Comparison of ENCODE assay signal across 18 cellular contexts in genomic region chr17:48513097-48513496, GRCh38. TPM values are rescaled to one million over a fixed set of nuclear protein-coding genes. Genes with fewer than 3 reads are reported as not detected.
A peak's percentile ranks its signal among the peaks of the same experiment; 100 is the strongest.
DNase-seq lines count a peak whose midpoint lies in the region; ATAC-seq and TF ChIP-seq lines count a peak whose summit lies in the region.
"Had no signal": no experiment of that assay in that cellular context is flagged by ENCODE, and none has a peak within 500 bp of the region (broad histone marks: within the 10 kb centered on the region; RNA-seq: fewer than 3 reads in every experiment).

No MANE protein-coding gene starts in this region.

- DNase-seq in activated naive CD4-positive, alpha-beta T cell treated with Interleukin-2 at 50 U/mL for 16 hours, result peak; percentile 16
- DNase-seq in activated naive CD4-positive, alpha-beta T cell (lab: John Stamatoyannopoulos, UW), result no peak
- DNase-seq in activated B cell treated with CpG ODN at 0.5 μM for 24 hours (no peak), fibroblast of the aortic adventitia (ENCODE audit: low read depth) (peak; percentile 17), NCI-H526 treated with DMSO at 0.1 percent for 48 hours (lab: John Stamatoyannopoulos, UW) (no peak)
- DNase-seq in activated CD4-positive, alpha-beta T cell treated with anti-CD3 and anti-CD28 coated beads, Interleukin-2, amount 50 U/mL, for 1 hour, result no peak
- DNase-seq: activated gamma-delta T cell; DMS79 treated with DMSO at 0.1 percent for 48 hours; NCI-H1417 treated with DMSO at 0.1 percent for 48 hours; NCI-H748 treated with DMSO at 0.1 percent for 48 hours; psoas muscle; stimulated activated CD4-positive, alpha-beta T cell treated with anti-CD3 and anti-CD28 coated beads, Interleukin-2, amount 100 ng/mL, for 24 hours had no signal

- peaks cover 24% of the 10 kb centered on the region for H3K4me1 Mint-ChIP-seq in activated B cell treated with CpG ODN at 0.5 μM for 24 hours
- H3K4me1 Mint-ChIP-seq in stimulated activated naive CD8-positive, alpha-beta T cell treated with anti-CD3 and anti-CD28 coated beads, Interleukin-15, Interleukin-2, amounts not matched to agents 100 ng/mL and 50 ng/mL, for 24 hours (ENCODE audit: low read depth), result peaks cover 41% of the 10 kb centered on the region

- H3K9me3 Mint-ChIP-seq in activated B cell treated with CpG ODN at 0.5 μM for 24 hours, result no peaks in the 10 kb centered on the region
- no peaks in the 10 kb centered on the region for H3K9me3 Mint-ChIP-seq in stimulated activated naive CD8-positive, alpha-beta T cell treated with anti-CD3 and anti-CD28 coated beads, Interleukin-15, Interleukin-2, amounts not matched to agents 100 ng/mL and 50 ng/mL, for 24 hours
- H3K9me3 Mint-ChIP-seq: stimulated activated effector memory CD8-positive, alpha-beta T cell treated with anti-CD3 and anti-CD28 coated beads, Interleukin-12 subunit alpha, Interleukin-12 subunit beta, amount 100 ng/mL, for 72 hours had no signal

- intact Hi-C loops in activated B cell treated with CpG ODN at 0.5 μM for 24 hours (cut with micrococcal nuclease), result loop anchor here (2.0 kb wide), 1 partner anchor 28 kb away; no protein-coding TSS in a partner anchor

- POLR2A ChIA-PET in activated B cell treated with CpG ODN at 0.5 μM for 24 hours (lab: Charles Lee), result interaction anchor here (0.9 to 1.0 kb wide), 2 partner anchors 9 to 401 kb away, joined by 3 read pairs; no protein-coding TSS in a partner anchor

- no peak overlapping the region for H3K4me3 ChIP-seq in fibroblast of the aortic adventitia (ENCODE audit: low read depth, low read length)
- H3K4me3 ChIP-seq: psoas muscle, SJSA1 had no signal

- TF ChIP-seq CTCF in activated B cell treated with CpG ODN at 0.5 μM for 24 hours (IDR thresholded peaks at IDR 0.05) (no peak), fibroblast of the aortic adventitia (IDR thresholded peaks at IDR 0.05; ENCODE audit: insufficient read depth, low read length) (no peak)

- peak overlapping the region; percentile 69 for H3K4me3 Mint-ChIP-seq in activated B cell treated with CpG ODN at 0.5 μM for 24 hours
- peak overlapping the region; percentile 57 for H3K4me3 Mint-ChIP-seq in stimulated activated naive CD8-positive, alpha-beta T cell treated with anti-CD3 and anti-CD28 coated beads, Interleukin-15, Interleukin-2, amounts not matched to agents 100 ng/mL and 50 ng/mL, for 24 hours
- H3K4me3 Mint-ChIP-seq: stimulated activated effector memory CD8-positive, alpha-beta T cell treated with anti-CD3 and anti-CD28 coated beads, Interleukin-12 subunit alpha, Interleukin-12 subunit beta, amount 100 ng/mL, for 72 hours; WTC11 had no signal

- CTCF ChIA-PET in activated B cell treated with CpG ODN at 0.5 μM for 24 hours (lab: Charles Lee), result no interaction called here

- ATAC-seq in activated B cell treated with CpG ODN at 0.5 μM for 24 hours (ENCODE audit: low read depth) (no peak), GM18502 (IDR thresholded peaks at IDR 0.05; ENCODE audit: poor library complexity, unreplicated experiment) (no peak)
- ATAC-seq: psoas muscle; stimulated activated effector memory CD8-positive, alpha-beta T cell treated with anti-CD3 and anti-CD28 coated beads, Interleukin-12 subunit alpha, Interleukin-12 subunit beta, amount 100 ng/mL, for 72 hours; WTC11 had no signal

- H3K36me3 Mint-ChIP-seq in activated B cell treated with CpG ODN at 0.5 μM for 24 hours (ENCODE audit: low read depth), result no peaks in the 10 kb centered on the region
- H3K36me3 Mint-ChIP-seq in stimulated activated naive CD8-positive, alpha-beta T cell treated with anti-CD3 and anti-CD28 coated beads, Interleukin-15, Interleukin-2, amounts not matched to agents 100 ng/mL and 50 ng/mL, for 24 hours (ENCODE audit: low read depth), result no peaks in the 10 kb centered on the region
- H3K36me3 Mint-ChIP-seq: stimulated activated effector memory CD8-positive, alpha-beta T cell treated with anti-CD3 and anti-CD28 coated beads, Interleukin-12 subunit alpha, Interleukin-12 subunit beta, amount 100 ng/mL, for 72 hours; WTC11 had no signal

- H3K27ac Mint-ChIP-seq in activated B cell treated with CpG ODN at 0.5 μM for 24 hours, result no peak overlapping the region
- H3K27ac Mint-ChIP-seq in stimulated activated naive CD8-positive, alpha-beta T cell treated with anti-CD3 and anti-CD28 coated beads, Interleukin-15, Interleukin-2, amounts not matched to agents 100 ng/mL and 50 ng/mL, for 24 hours, result peak overlapping the region; percentile 82
- H3K27ac Mint-ChIP-seq: stimulated activated effector memory CD8-positive, alpha-beta T cell treated with anti-CD3 and anti-CD28 coated beads, Interleukin-12 subunit alpha, Interleukin-12 subunit beta, amount 100 ng/mL, for 72 hours; WTC11 had no signal

- peaks cover 15% of the 10 kb centered on the region for H3K27me3 Mint-ChIP-seq in activated B cell treated with CpG ODN at 0.5 μM for 24 hours
- peaks cover 23% of the 10 kb centered on the region for H3K27me3 Mint-ChIP-seq in stimulated activated naive CD8-positive, alpha-beta T cell treated with anti-CD3 and anti-CD28 coated beads, Interleukin-15, Interleukin-2, amounts not matched to agents 100 ng/mL and 50 ng/mL, for 24 hours

RNA-seq across cellular contexts. Expression of gene HOXB1, which starts 17.7 kb away (rescaled TPM):
- total RNA-seq in activated B cell treated with CpG ODN at 0.5 μM for 24 hours, result not detected in 2 replicates
- total RNA-seq in fibroblast of the aortic adventitia (ENCODE audit: low replicate concordance), result not detected in 2 replicates
- total RNA-seq: mononuclear cell, psoas muscle, SJSA1 had no signal

RNA-seq across cellular contexts. Expression of gene HOXB2, which starts 31.8 kb away (rescaled TPM):
- total RNA-seq in activated B cell treated with CpG ODN at 0.5 μM for 24 hours (2.2 and 2.9 TPM in 2 replicates), fibroblast of the aortic adventitia (ENCODE audit: low replicate concordance) (1.5 and 9.0 TPM in 2 replicates)

Comparison
In these comparisons a context has a peak if more than half of its experiments do, and no peak if none do; other contexts are left out.
1. DNase-seq: peak in activated naive CD4-positive, alpha-beta T cell treated with Interleukin-2 at 50 U/mL for 16 hours (single experiment) and fibroblast of the aortic adventitia (single experiment); none in activated naive CD4-positive, alpha-beta T cell (0 of 4), activated B cell treated with CpG ODN at 0.5 μM for 24 hours (single experiment), activated CD4-positive, alpha-beta T cell treated with anti-CD3 and anti-CD28 coated beads, Interleukin-2, amount 50 U/mL, for 1 hour (single experiment) and NCI-H526 treated with DMSO at 0.1 percent for 48 hours (single experiment).